ENCODE assay signal across 19 cellular contexts in genomic region chr20:58065508-58066361, GRCh38.
DNase-seq lines count a peak whose midpoint lies in the region; ATAC-seq, FAIRE-seq and TF ChIP-seq lines count a peak whose summit lies in the region.
"Had no signal": no experiment of that assay in that cellular context is flagged by ENCODE, and none has a peak within 500 bp of the region (broad histone marks: within the 10 kb centered on the region; RNA-seq: fewer than 3 reads in every experiment).

No MANE protein-coding gene starts in this region.

- H3K4me1 ChIP-seq in A549 = peaks cover 12% of the 10 kb centered on the region
- H3K4me1 ChIP-seq in GM23338 (ENCODE audit: insufficient read depth) = no peaks in the 10 kb centered on the region
- peaks cover 1% of the 10 kb centered on the region; the same call in 1 of the 2 replicates for H3K4me1 ChIP-seq in SJCRH30
- H3K4me1 ChIP-seq: breast epithelium had no signal

- peaks cover 12% of the 10 kb centered on the region; the same call in 2 of the 3 replicates for H3K9me3 ChIP-seq in A549
- peaks cover 16% of the 10 kb centered on the region; the same call in 1 of the 2 replicates for H3K9me3 ChIP-seq in SJCRH30 (replicated peaks)
- H3K9me3 ChIP-seq: breast epithelium had no signal

- H3K4me3 Mint-ChIP-seq in GM23338 = no peak overlapping the region
- H3K4me3 Mint-ChIP-seq in activated T-cell treated with anti-CD3 and anti-CD28 coated beads, Interleukin-2, amount 50 U/mL, for 72 hours = no peak overlapping the region
- H3K4me3 Mint-ChIP-seq: B cell; effector memory CD8-positive, alpha-beta T cell; type B pancreatic cell had no signal

- no peak overlapping the region for H2AFZ ChIP-seq in GM23338

- no peaks in the 10 kb centered on the region for H3K4me1 Mint-ChIP-seq in GM23338
- no peaks in the 10 kb centered on the region for H3K4me1 Mint-ChIP-seq in activated T-cell treated with anti-CD3 and anti-CD28 coated beads, Interleukin-2, amount 50 U/mL, for 72 hours (ENCODE audit: low read depth)
- H3K4me1 Mint-ChIP-seq: B cell had no signal

- no peak for TF ChIP-seq CTCF in A549 (IDR thresholded peaks at IDR 0.05)
- no peak for TF ChIP-seq CTCF in GM23338 (conservative IDR thresholded peaks at IDR 0.05; ENCODE audit: low read depth in 2 of 2)
- no peak for TF ChIP-seq CTCF in fibroblast of mammary gland (conservative IDR thresholded peaks at IDR 0.05; ENCODE audit: control insufficient read depth, insufficient read depth, low read depth, low read length)

- H3K27me3 Mint-ChIP-seq in GM23338 (ENCODE audit: insufficient read depth, low read depth, poor library complexity) = peaks cover 3% of the 10 kb centered on the region
- H3K27me3 Mint-ChIP-seq in activated T-cell treated with anti-CD3 and anti-CD28 coated beads, Interleukin-2, amount 50 U/mL, for 72 hours (ENCODE audit: low read depth) = peaks cover 18% of the 10 kb centered on the region

- 39% methylated on average over 6 of the region's 6 CpGs for WGBS in A549 (ENCODE audit: missing lambda C conversion rate)

- H3K9me2 ChIP-seq in GM23338 (ENCODE audit: insufficient read depth) = no peaks in the 10 kb centered on the region

- no peak for DNase-seq in A549 (ENCODE audit: low read depth in 1 of 2, low spot score in 1 of 2)
- peak; percentile 36 for DNase-seq in GM23338 (ENCODE audit: low spot score)
- peak; percentile 25 for DNase-seq in SW480 (ENCODE audit: low spot score)
- peak; percentile 18 for DNase-seq in fibroblast of mammary gland (ENCODE audit: low read depth)
- DNase-seq in inferior parietal cortex (ENCODE audit: extremely low spot score) = no peak
- no peak for DNase-seq in activated T-cell treated with anti-CD3 and anti-CD28 coated beads, Interleukin-2, amount 50 U/mL, for 72 hours
- no peak for DNase-seq in dermis blood vessel endothelial cell
- DNase-seq in SJCRH30 = no peak
- DNase-seq: activated naive CD4-positive, alpha-beta T cell treated with Interleukin-2 at 50 U/mL for 16 hours; DMS 273 treated with DMSO at 0.1 percent for 48 hours; effector memory CD8-positive, alpha-beta T cell; MV-4-11; NCI-H345; OCI-M1; SW 1271 had no signal

- peaks cover 3% of the 10 kb centered on the region; the same call in 2 of the 3 replicates for H3K9me3 Mint-ChIP-seq in GM23338
- H3K9me3 Mint-ChIP-seq in activated T-cell treated with anti-CD3 and anti-CD28 coated beads, Interleukin-2, amount 50 U/mL, for 72 hours = peaks cover 0 to 4% of the 10 kb centered on the region in 2 donors
- H3K9me3 Mint-ChIP-seq: effector memory CD8-positive, alpha-beta T cell had no signal

- H3F3A ChIP-seq in GM23338 (replicated peaks; ENCODE audit: low read depth) = no peaks in the 10 kb centered on the region

- CTCF ChIA-PET in A549 (lab: Yijun Ruan, JAX) = interaction anchor here (0.7 to 1.8 kb wide), 7 partner anchors 11 to 443 kb away, joined by 3 to 6 read pairs (median 4); no protein-coding TSS in a partner anchor

- H3K36me3 Mint-ChIP-seq in GM23338 (ENCODE audit: low read depth) = no peaks in the 10 kb centered on the region
- no peaks in the 10 kb centered on the region for H3K36me3 Mint-ChIP-seq in activated T-cell treated with anti-CD3 and anti-CD28 coated beads, Interleukin-2, amount 50 U/mL, for 72 hours (ENCODE audit: insufficient read depth in 2 of 2)
- H3K36me3 Mint-ChIP-seq: type B pancreatic cell had no signal

- ATAC-seq in A549 (peak; percentile 53 to 63; a peak in 4 of 6 replicates), GM23338 (peak; percentile 74)
- ATAC-seq in activated T-cell treated with anti-CD3 and anti-CD28 coated beads, Interleukin-2, amount 50 U/mL, for 72 hours (replicated peaks in 1 of 2) = no peak
- ATAC-seq: effector memory CD8-positive, alpha-beta T cell had no signal

- no peak for TF ChIP-seq POLR2A in A549 (IDR thresholded peaks at IDR 0.05; ENCODE audit: low read length)

- no peaks in the 10 kb centered on the region for H4K20me1 ChIP-seq in GM23338 (replicated peaks; ENCODE audit: insufficient read depth)

- no peak overlapping the region for H3K27ac Mint-ChIP-seq in GM23338
- no peak overlapping the region for H3K27ac Mint-ChIP-seq in activated T-cell treated with anti-CD3 and anti-CD28 coated beads, Interleukin-2, amount 50 U/mL, for 72 hours
- H3K27ac Mint-ChIP-seq: B cell; effector memory CD8-positive, alpha-beta T cell; type B pancreatic cell had no signal

- no peak for TF ChIP-seq EP300 in A549 (IDR thresholded peaks at IDR 0.05)

- H3K27me3 ChIP-seq in GM23338 (ENCODE audit: insufficient read depth) = no peaks in the 10 kb centered on the region
- no peaks in the 10 kb centered on the region for H3K27me3 ChIP-seq in SJCRH30
- H3K27me3 ChIP-seq: breast epithelium had no signal

- TF ChIP-seq RAD21 in A549 (conservative IDR thresholded peaks at IDR 0.05 in 1 of 2, IDR thresholded peaks at IDR 0.05 in 1 of 2) = no peak

- H3K36me3 ChIP-seq in GM23338 (ENCODE audit: insufficient read depth) (no peaks in the 10 kb centered on the region), SJCRH30 (no peaks in the 10 kb centered on the region)
- H3K36me3 ChIP-seq: breast epithelium had no signal

- no peak overlapping the region for H3K4me3 ChIP-seq in A549
- H3K4me3 ChIP-seq in GM23338 = no peak overlapping the region
- no peak overlapping the region for H3K4me3 ChIP-seq in fibroblast of mammary gland (ENCODE audit: control insufficient read depth, low read depth, low read length)
- H3K4me3 ChIP-seq in SJCRH30 = no peak overlapping the region
- H3K4me3 ChIP-seq: breast epithelium, skin epidermis had no signal

- POLR2A ChIA-PET in A549 (lab: Yijun Ruan, JAX) = no interaction called here

- no peaks in the 10 kb centered on the region for H3K79me2 ChIP-seq in GM23338 (replicated peaks; ENCODE audit: insufficient read depth)

- FAIRE-seq in A549 (lab: Jason Lieb, UNC) = no peak

- H3K27ac ChIP-seq in A549 (peak overlapping the region in 1 of 2 experiments; percentile 55; a peak in 2 of 6 replicates), GM23338 (ENCODE audit: low read depth) (no peak overlapping the region), SJCRH30 (no peak overlapping the region)
- H3K27ac ChIP-seq: breast epithelium, skin epidermis had no signal

- H3K4me2 ChIP-seq in A549 (peak overlapping the region; percentile 32), GM23338 (no peak overlapping the region)

TF ChIP-seq in A549, 52 proteins besides CTCF, POLR2A, EP300 and RAD21:
- TF ChIP-seq MAFK (IDR thresholded peaks at IDR 0.05; ENCODE audit: partially characterized antibody) (peak; percentile 28), CBX8 (IDR thresholded peaks at IDR 0.05) (no peak), ZSCAN20 (CRISPR knock-in tag; IDR thresholded peaks at IDR 0.05) (no peak), CHD4 (IDR thresholded peaks at IDR 0.05; ENCODE audit: borderline replicate concordance) (no peak), JUN (IDR thresholded peaks at IDR 0.05) (no peak), HOXB5 (CRISPR knock-in tag; IDR thresholded peaks at IDR 0.05) (no peak), FOSL2 (IDR thresholded peaks at IDR 0.05) (0 out of 2 replicates have a peak, but pooled peaks have one; percentile 6), FOSL2 (CRISPR knock-in tag; IDR thresholded peaks at IDR 0.05) (no peak), EHF (CRISPR knock-in tag; IDR thresholded peaks at IDR 0.05) (no peak)

TF ChIP-seq in GM23338, 12 proteins besides CTCF, POLR2A, EP300 and RAD21:
- TF ChIP-seq REST (IDR thresholded peaks at IDR 0.05; ENCODE audit: unreplicated experiment) (no peak), ZNF114 (CRISPR knock-in tag; IDR thresholded peaks at IDR 0.05) (no peak)

Comparison
In these comparisons a context has a peak if more than half of its experiments do, and no peak if none do; other contexts are left out.
1. ATAC-seq: peak in A549 (2 of 2) and GM23338 (single experiment); none in activated T-cell treated with anti-CD3 and anti-CD28 coated beads, Interleukin-2, amount 50 U/mL, for 72 hours (0 of 2).
2. DNase-seq: peak in GM23338 (single experiment), SW480 (single experiment) and fibroblast of mammary gland (single experiment); none in A549 (0 of 2), inferior parietal cortex (single experiment), activated T-cell treated with anti-CD3 and anti-CD28 coated beads, Interleukin-2, amount 50 U/mL, for 72 hours (0 of 2), dermis blood vessel endothelial cell (single experiment) and SJCRH30 (0 of 2).